21 cellular contexts compared by ENCODE assay signal in the genomic region with DNA sequence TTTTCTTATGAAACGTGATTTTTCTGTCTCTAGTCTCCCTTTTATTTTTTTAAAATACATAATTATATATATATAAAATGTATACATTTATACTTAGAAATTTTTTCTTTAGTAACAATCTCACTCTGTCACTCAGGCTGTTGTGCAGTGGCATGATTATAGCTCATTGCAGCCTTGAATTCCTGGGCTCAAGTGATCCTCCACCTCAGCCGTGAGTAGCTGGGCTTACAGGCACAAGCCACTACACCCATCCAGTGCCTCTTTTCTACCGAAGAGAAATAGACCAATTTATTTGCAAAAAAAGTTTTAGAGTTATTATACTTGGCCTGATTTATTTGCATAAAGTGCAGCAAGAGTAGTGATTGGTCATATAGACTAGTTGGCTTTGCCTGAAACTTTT.
"Had no signal": no experiment of that assay in that cellular context is flagged by ENCODE, and none has a peak within 500 bp of the region (broad histone marks: within the 10 kb centered on the region; RNA-seq: fewer than 3 reads in every experiment).

No MANE protein-coding gene starts in this region.

- DNase-seq: Karpas-422, KG1, MG63, NCI-H1092 treated with DMSO at 0.1 percent for 48 hours, NCI-H1436, NCI-H187, NCI-H2029, NCI-H2081 treated with DMSO at 0.1 percent for 48 hours, NCI-H2171, NCI-H226, NCI-H446, NCI-H510A, NCI-H524 treated with DMSO at 0.1 percent for 48 hours, NCI-H69, NCI-H774, Right ventricle myocardium superior, RPMI8226, SIG-M5, SK-N-SH had no signal

- H3K4me2 ChIP-seq: SK-N-SH had no signal

- H3K27me3 ChIP-seq: MG63, SJSA1 had no signal

- H3K4me3 ChIP-seq: MG63, SJSA1 had no signal

- H3K36me3 ChIP-seq: MG63, SJSA1 had no signal

- H3K27ac ChIP-seq: SJSA1 had no signal

- H3K9me3 ChIP-seq: SJSA1, SK-N-SH had no signal

- H3K9me2 ChIP-seq: SK-N-SH had no signal

- H3K9ac ChIP-seq: SK-N-SH had no signal

- ATAC-seq: HepG2 had no signal
